Comparison of ENCODE assay signal across 19 cellular contexts in genomic region chr4:88217169-88217568, GRCh38. TPM values are rescaled to one million over a fixed set of nuclear protein-coding genes. Genes with fewer than 3 reads are reported as not detected.
A peak's percentile ranks its signal among the peaks of the same experiment; 100 is the strongest.
DNase-seq lines count a peak whose midpoint lies in the region; ATAC-seq, FAIRE-seq and TF ChIP-seq lines count a peak whose summit lies in the region.
"Had no signal": no experiment of that assay in that cellular context is flagged by ENCODE, and none has a peak within 500 bp of the region (broad histone marks: within the 10 kb centered on the region; RNA-seq: fewer than 3 reads in every experiment).

No MANE protein-coding gene starts in this region.

- H3K18ac ChIP-seq in trophoblast cell (ENCODE audit: low read length) = no peak overlapping the region

- no TSS peak for BruUV-seq in HepG2 (replicated peaks; lab: Mats Ljungman, UMichigan)

- TF ChIP-seq POLR2A in HepG2 (IDR thresholded peaks at IDR 0.05; ENCODE audit: insufficient read depth in 1 of 2, low read depth in 2 of 2, low read length in 2 of 2) (no peak), right lobe of liver (IDR thresholded peaks at IDR 0.05) (no peak)

- no peak overlapping the region for H2BK120ac ChIP-seq in trophoblast cell (ENCODE audit: insufficient read depth, low read length, poor library complexity)

- no peak overlapping the region for H4K12ac ChIP-seq in trophoblast cell (ENCODE audit: low read depth, low read length)

- 12% methylated on average over 4 of the region's 4 CpGs for WGBS in HepG2 (ENCODE audit: low lambda C conversion rate)
- WGBS in right lobe of liver (ENCODE audit: insufficient coverage, low coverage, low lambda C conversion rate, missing lambda C conversion rate) = 79% methylated on average over 4 of the region's 4 CpGs
- WGBS in trophoblast cell (ENCODE audit: extremely low coverage, insufficient coverage, insufficient read length) = no CpG with 5 or more reads among the region's 4 CpGs
- WGBS in right cardiac atrium = 95% methylated on average over 4 of the region's 4 CpGs

- DNase-seq in HepG2 (ENCODE audit: low spot score) = peak; percentile 23
- no peak for DNase-seq in right lobe of liver
- peak; percentile 0 for DNase-seq in NCI-H69 (lab: John Stamatoyannopoulos, UW)
- peak; percentile 75 to 86 for DNase-seq in trophoblast cell
- DNase-seq in right cardiac atrium = no peak
- DNase-seq: C1 segment of cervical spinal cord; CD4-positive, CD25-positive, alpha-beta regulatory T cell; CD8-positive, alpha-beta T cell; DMS 273 treated with DMSO at 0.1 percent for 48 hours; DND-41; GM23248; H7 had no signal

- H3K36me3 ChIP-seq in HepG2 (replicated peaks in 1 of 2; ENCODE audit: control insufficient read depth in 1 of 2, insufficient read depth in 2 of 2, low read length in 2 of 2) = no peaks in the 10 kb centered on the region
- no peaks in the 10 kb centered on the region for H3K36me3 ChIP-seq in right lobe of liver
- no peaks in the 10 kb centered on the region for H3K36me3 ChIP-seq in trophoblast cell (ENCODE audit: control insufficient read depth in 1 of 2, insufficient read depth in 2 of 2, low read length in 2 of 2)

- no peak for TF ChIP-seq CTCF in HepG2 (CRISPR knock-in tag; IDR thresholded peaks at IDR 0.05)
- TF ChIP-seq CTCF in right lobe of liver (IDR thresholded peaks at IDR 0.05) = no peak

- no peak for FAIRE-seq in HepG2 (lab: Jason Lieb, UNC)
- FAIRE-seq: D721Med, G401.6, GM12892, H1 had no signal

- H3K9me3 ChIP-seq in HepG2 (ENCODE audit: low read length) (no peaks in the 10 kb centered on the region), right lobe of liver (no peaks in the 10 kb centered on the region), trophoblast cell (ENCODE audit: insufficient read depth, low read depth, low read length) (no peaks in the 10 kb centered on the region), right cardiac atrium (ENCODE audit: control insufficient read depth, low read length) (no peaks in the 10 kb centered on the region)

- H4K91ac ChIP-seq in trophoblast cell (ENCODE audit: low read depth, low read length) = no peak overlapping the region

- H4K8ac ChIP-seq in trophoblast cell (ENCODE audit: low read depth, low read length) = no peak overlapping the region

- H3K27me3 ChIP-seq in HepG2 (ENCODE audit: control insufficient read depth in 1 of 2, insufficient read depth in 2 of 2, low read length in 2 of 2) = no peaks in the 10 kb centered on the region; a peak in 2 of 5 replicates
- H3K27me3 ChIP-seq in right lobe of liver = no peaks in the 10 kb centered on the region
- H3K27me3 ChIP-seq in trophoblast cell (ENCODE audit: insufficient read depth, low read length) = no peaks in the 10 kb centered on the region
- H3K27me3 ChIP-seq in right cardiac atrium (ENCODE audit: control insufficient read depth, insufficient read depth) = no peaks in the 10 kb centered on the region

- no peak overlapping the region for H2BK12ac ChIP-seq in trophoblast cell (ENCODE audit: low read length)

- in situ Hi-C loops in HepG2 (cut with HindIII; ENCODE audit: extremely low pct_ligation_motif_present, low pct_unique_long_range_greater_than_20kb) = loop anchor here (5.0 to 10.0 kb wide), 2 partner anchors 300 to 362 kb away; no protein-coding TSS in a partner anchor

- TF ChIP-seq EP300 in HepG2 (IDR thresholded peaks at IDR 0.05; ENCODE audit: low read depth in 2 of 2, low read length in 2 of 2) (no peak), HepG2 (CRISPR knock-in tag; IDR thresholded peaks at IDR 0.05; ENCODE audit: borderline replicate concordance) (no peak)

- H3K14ac ChIP-seq in trophoblast cell (ENCODE audit: low read length) = no peak overlapping the region

- CTCF ChIA-PET in HepG2 (lab: Yijun Ruan, JAX; ENCODE audit: low intra/inter-chr PET ratio, low total read pairs) = interaction anchor here (2.7 kb wide), 1 partner anchor 298 kb away, joined by 33 read pairs; no protein-coding TSS in a partner anchor

- H3K4ac ChIP-seq in trophoblast cell (ENCODE audit: low read depth, low read length) = no peak overlapping the region

- TF ChIP-seq RAD21 in HepG2 (CRISPR knock-in tag; IDR thresholded peaks at IDR 0.05) = no peak

- H4K20me1 ChIP-seq in HepG2 (ENCODE audit: insufficient read depth, low read length) = no peaks in the 10 kb centered on the region

- H3K4me1 ChIP-seq in HepG2 (ENCODE audit: insufficient read depth, low read length) (peaks cover 39% of the 10 kb centered on the region), right lobe of liver (peaks cover 0 to 10% (median 2%) of the 10 kb centered on the region in 4 donors), trophoblast cell (ENCODE audit: control insufficient read depth in 1 of 2, insufficient read depth in 2 of 2, low read length in 2 of 2) (no peaks in the 10 kb centered on the region), right cardiac atrium (ENCODE audit: control insufficient read depth, insufficient read depth, low read length) (no peaks in the 10 kb centered on the region)

- H2AFZ ChIP-seq in HepG2 (ENCODE audit: low read length) = no peak overlapping the region
- H2AFZ ChIP-seq in trophoblast cell (ENCODE audit: insufficient read depth, low read length, poor library complexity) = no peak overlapping the region
- H2AFZ ChIP-seq: GM23248 had no signal

- H3K27ac ChIP-seq in HepG2 (ENCODE audit: extremely low read length, insufficient read depth, low read length) (no peak overlapping the region), right lobe of liver (no peak overlapping the region), trophoblast cell (ENCODE audit: low read depth, low read length) (no peak overlapping the region), right cardiac atrium (ENCODE audit: low read length) (no peak overlapping the region)
- H3K27ac ChIP-seq: GM23248 had no signal

- H3K79me2 ChIP-seq in HepG2 (ENCODE audit: insufficient read depth, low read length) (no peaks in the 10 kb centered on the region), trophoblast cell (ENCODE audit: control insufficient read depth, insufficient read depth, low read length, poor library complexity) (no peaks in the 10 kb centered on the region)

- no peak overlapping the region for H2BK5ac ChIP-seq in trophoblast cell (ENCODE audit: low read depth, low read length, poor library complexity)

- ATAC-seq in HepG2 (no peak; the same call in 2 of the 3 replicates), right lobe of liver (no peak), right cardiac atrium (no peak), HG02763 (IDR thresholded peaks at IDR 0.05; ENCODE audit: unreplicated experiment) (no peak)
- ATAC-seq: CD8-positive, alpha-beta T cell; HCT116 had no signal

- H3K4me3 ChIP-seq in HepG2 (replicated peaks in 1 of 3; ENCODE audit: insufficient read depth in 1 of 3, low read depth in 2 of 3, low read length in 3 of 3) = no peak overlapping the region
- H3K4me3 ChIP-seq in right lobe of liver = no peak overlapping the region
- no peak overlapping the region for H3K4me3 ChIP-seq in trophoblast cell (ENCODE audit: low read depth, low read length)
- no peak overlapping the region for H3K4me3 ChIP-seq in right cardiac atrium (ENCODE audit: low read length)
- H3K4me3 ChIP-seq: GM23248 had no signal

- no peak overlapping the region for H2AK5ac ChIP-seq in trophoblast cell (ENCODE audit: low read length)

- 0 out of 2 replicates have a peak overlapping the region, but pooled peaks have one; percentile 26 for H3K4me2 ChIP-seq in HepG2 (ENCODE audit: low read depth, low read length)
- H3K4me2 ChIP-seq in trophoblast cell (ENCODE audit: low read length) = no peak overlapping the region

- H3K9ac ChIP-seq in HepG2 (ENCODE audit: insufficient read depth, low read depth, low read length) (no peak overlapping the region), trophoblast cell (ENCODE audit: low read length) (no peak overlapping the region)
- H3K9ac ChIP-seq: GM23248 had no signal

- H3K79me1 ChIP-seq in trophoblast cell (ENCODE audit: low read length) = no peaks in the 10 kb centered on the region

- H3K23ac ChIP-seq in trophoblast cell (ENCODE audit: low read length) = no peak overlapping the region

- POLR2A ChIA-PET in HepG2 (lab: Yijun Ruan, JAX) = no interaction called here

- intact Hi-C loops in HepG2 (cut with micrococcal nuclease; ENCODE audit: unreplicated experiment) = loop anchor here (5.0 kb wide), 2 partner anchors 65 to 240 kb away; partner anchors contain the start of genes HERC5 and PPM1K
- intact Hi-C loops in right lobe of liver (cut with DNase I) = loop anchor here in 1 of 2 donors (10.0 kb wide), 1 partner anchor 162 kb away; no protein-coding TSS in a partner anchor
- intact Hi-C loops in right cardiac atrium (cut with DNase I) = loop anchor here in 3 of 4 donors (5.0 to 10.0 kb wide), 4 partner anchors 182 to 362 kb away; partner anchors contain the start of gene HERC5 (in 1 of the 3)

TF ChIP-seq in HepG2, 621 proteins besides CTCF, POLR2A, EP300 and RAD21 (continues in another document):
- TF ChIP-seq GATAD1 (CRISPR knock-in tag; IDR thresholded peaks at IDR 0.05) (no peak), ZNF749 (CRISPR knock-in tag; IDR thresholded peaks at IDR 0.05; ENCODE audit: borderline replicate concordance) (no peak)

RNA-seq across cellular contexts. Expression of gene ABCG2, which starts 58.7 kb away (rescaled TPM):
- 13.2 and 15.7 TPM in 2 replicates for total RNA-seq in HepG2 (2016; rRNA removed; fragmentation: Illumina TruSeq; extraction: Trizol)
- total RNA-seq in HepG2 (2016; cell fraction: cytosol; rRNA removed; fragmentation: Illumina TruSeq; extraction: Trizol; ENCODE audit: low read depth) = 7.0 and 9.3 TPM in 2 replicates
- 11.3 and 14.3 TPM in 2 replicates for total RNA-seq in HepG2 (2016; cell fraction: insoluble cytoplasmic fraction; rRNA removed; fragmentation: Illumina TruSeq; extraction: Trizol)
- 8.6 and 9.3 TPM in 2 replicates for total RNA-seq in HepG2 (2016; cell fraction: membrane; rRNA removed; fragmentation: Illumina TruSeq; extraction: Trizol)
- 9.2 and 11.9 TPM in 2 replicates for total RNA-seq in HepG2 (2016; cell fraction: nucleus; rRNA removed; fragmentation: Illumina TruSeq; extraction: Trizol)
- polyA plus RNA-seq in HepG2 (2011; rRNA removed) = 7.4 and 10.0 TPM in 2 replicates
- 6.8 TPM in 2 replicates for polyA plus RNA-seq in HepG2 (2011; cell fraction: cytosol; rRNA removed)
- polyA plus RNA-seq in HepG2 (2011; cell fraction: nucleus; rRNA removed) = 2.7 and 2.9 TPM in 2 replicates
- 8.1 and 8.6 TPM in 2 replicates for polyA plus RNA-seq in HepG2 (2012)
- polyA plus RNA-seq in HepG2 (2016; cell fraction: cytosol; fragmentation: Illumina TruSeq; extraction: Trizol; ENCODE audit: low read depth) = 2.6 and 2.9 TPM in 2 replicates
- polyA plus RNA-seq in HepG2 (2016; cell fraction: insoluble cytoplasmic fraction; fragmentation: Illumina TruSeq; extraction: Trizol; ENCODE audit: low read depth) = 6.5 and 8.8 TPM in 2 replicates
- polyA plus RNA-seq in HepG2 (2016; cell fraction: membrane; fragmentation: Illumina TruSeq; extraction: Trizol; ENCODE audit: low read depth) = 3.4 and 3.6 TPM in 2 replicates
- 7.0 and 10.3 TPM in 2 replicates for polyA plus RNA-seq in HepG2 (2016; cell fraction: nucleus; fragmentation: Illumina TruSeq; extraction: Trizol; ENCODE audit: insufficient read depth, low read depth)
- polyA minus RNA-seq in HepG2 (2011; rRNA and poly(A)+ RNA removed; ENCODE audit: low replicate concordance) = 6.0 and 8.6 TPM in 2 replicates
- polyA minus RNA-seq in HepG2 (2011; cell fraction: cytosol; rRNA and poly(A)+ RNA removed) = 8.2 and 9.8 TPM in 2 replicates
- polyA minus RNA-seq in HepG2 (2011; cell fraction: nucleus; rRNA and poly(A)+ RNA removed) = 7.9 and 9.6 TPM in 2 replicates
- total RNA-seq in right lobe of liver = 10 to 100 TPM in 2 of 6 experiments, 1 to 10 TPM in 4; 6.4 to 11.4 (median 8.1) TPM
- 35.7 and 36.7 TPM in 2 replicates for polyA plus RNA-seq in trophoblast cell (2013)
- 1 to 10 TPM; 1.6 to 4.0 (median 2.1) TPM for total RNA-seq in right cardiac atrium
- polyA plus RNA-seq in right cardiac atrium = 0.97 TPM
- total RNA-seq: A673 had no signal

Comparison
In these comparisons a context has a peak if more than half of its experiments do, and no peak if none do; other contexts are left out.
1. DNase-seq: peak in HepG2 (single experiment), NCI-H69 (single experiment) and trophoblast cell (2 of 2); none in right lobe of liver (0 of 3) and right cardiac atrium (0 of 3).